1 cellular context compared by ENCODE assay signal in the genomic region with DNA sequence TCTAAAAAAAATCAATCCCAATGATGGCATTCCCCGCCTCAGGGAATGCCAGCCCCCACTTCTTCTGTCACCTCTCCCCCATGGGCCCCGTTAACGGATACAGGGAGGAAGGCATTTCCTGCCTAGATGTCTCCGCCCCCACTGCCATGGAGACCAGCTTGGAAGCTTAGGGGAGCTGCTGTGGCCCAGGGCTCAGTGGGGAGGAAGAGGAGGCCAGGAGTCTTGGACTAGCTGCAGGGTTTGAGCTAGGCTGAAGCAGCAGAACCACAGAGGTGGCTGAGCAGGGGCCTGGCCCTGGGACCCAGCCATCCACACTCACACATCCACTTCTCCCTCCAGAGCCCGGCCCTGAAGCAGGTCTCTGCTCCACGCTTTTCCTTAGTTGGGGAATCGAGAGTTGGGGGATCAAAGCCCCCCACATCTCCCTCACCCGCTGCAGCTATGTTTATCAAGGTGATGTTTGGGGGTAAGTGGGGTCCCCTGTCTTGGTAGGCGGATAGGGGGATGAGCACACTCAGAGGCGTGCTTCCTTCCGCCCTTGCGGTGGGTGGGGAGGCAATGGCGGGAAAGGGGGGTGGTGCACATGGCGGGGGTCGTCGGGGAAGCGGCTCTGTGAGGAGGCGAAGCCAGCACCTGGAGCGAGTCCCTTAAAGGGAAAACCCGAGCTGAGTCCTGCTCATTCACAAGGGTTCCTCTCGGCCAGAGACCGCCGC.
TF ChIP-seq lines count a peak whose summit lies in the region.

A gene with protein sequence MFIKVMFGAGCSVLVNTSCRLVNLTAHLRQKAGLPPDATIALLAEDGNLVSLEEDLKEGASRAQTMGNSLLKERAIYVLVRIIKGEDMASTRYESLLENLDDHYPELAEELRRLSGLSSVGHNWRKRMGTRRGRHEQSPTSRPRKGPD (plus strand): TSS at position 125 of the 713 bp plus-strand sequence. CDS start 317 bp downstream, at position 442.

TF ChIP-seq in IMR-90, 13 proteins besides CTCF, POLR2A, EP300 and RAD21:
- TF ChIP-seq, protein P1, sequence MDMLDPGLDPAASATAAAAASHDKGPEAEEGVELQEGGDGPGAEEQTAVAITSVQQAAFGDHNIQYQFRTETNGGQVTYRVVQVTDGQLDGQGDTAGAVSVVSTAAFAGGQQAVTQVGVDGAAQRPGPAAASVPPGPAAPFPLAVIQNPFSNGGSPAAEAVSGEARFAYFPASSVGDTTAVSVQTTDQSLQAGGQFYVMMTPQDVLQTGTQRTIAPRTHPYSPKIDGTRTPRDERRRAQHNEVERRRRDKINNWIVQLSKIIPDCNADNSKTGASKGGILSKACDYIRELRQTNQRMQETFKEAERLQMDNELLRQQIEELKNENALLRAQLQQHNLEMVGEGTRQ (IDR thresholded peaks at IDR 0.05; ENCODE audit: low read depth, low read length): no peak
- no peak for TF ChIP-seq RFX5 (IDR thresholded peaks at IDR 0.05; ENCODE audit: low read depth, low read length)
- TF ChIP-seq CHD1 (IDR thresholded peaks at IDR 0.05; ENCODE audit: low read depth, low read length): no peak
- TF ChIP-seq, protein P2, sequence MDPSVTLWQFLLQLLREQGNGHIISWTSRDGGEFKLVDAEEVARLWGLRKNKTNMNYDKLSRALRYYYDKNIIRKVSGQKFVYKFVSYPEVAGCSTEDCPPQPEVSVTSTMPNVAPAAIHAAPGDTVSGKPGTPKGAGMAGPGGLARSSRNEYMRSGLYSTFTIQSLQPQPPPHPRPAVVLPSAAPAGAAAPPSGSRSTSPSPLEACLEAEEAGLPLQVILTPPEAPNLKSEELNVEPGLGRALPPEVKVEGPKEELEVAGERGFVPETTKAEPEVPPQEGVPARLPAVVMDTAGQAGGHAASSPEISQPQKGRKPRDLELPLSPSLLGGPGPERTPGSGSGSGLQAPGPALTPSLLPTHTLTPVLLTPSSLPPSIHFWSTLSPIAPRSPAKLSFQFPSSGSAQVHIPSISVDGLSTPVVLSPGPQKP (IDR thresholded peaks at IDR 0.05; ENCODE audit: borderline replicate concordance, low read depth, low read length): no peak
- no peak for TF ChIP-seq MXI1 (IDR thresholded peaks at IDR 0.05; ENCODE audit: borderline replicate concordance, low read depth, low read length)
- TF ChIP-seq RCOR1 (IDR thresholded peaks at IDR 0.05; ENCODE audit: insufficient replicate concordance, low read length): no peak
- TF ChIP-seq MAFK (IDR thresholded peaks at IDR 0.05; ENCODE audit: low read depth, low read length): no peak
- no peak for TF ChIP-seq BHLHE40 (IDR thresholded peaks at IDR 0.05; ENCODE audit: low read depth, low read length)
- TF ChIP-seq MAZ (IDR thresholded peaks at IDR 0.05; ENCODE audit: borderline replicate concordance, low read depth, low read length): no peak
- no peak for TF ChIP-seq CEBPB (IDR thresholded peaks at IDR 0.05; ENCODE audit: low read depth, low read length)
- no peak for TF ChIP-seq NFE2L2 (IDR thresholded peaks at IDR 0.05; ENCODE audit: low read depth, low read length)
- TF ChIP-seq SMC3 (IDR thresholded peaks at IDR 0.05; ENCODE audit: low read depth, low read length): no peak
